In the genomic region with DNA sequence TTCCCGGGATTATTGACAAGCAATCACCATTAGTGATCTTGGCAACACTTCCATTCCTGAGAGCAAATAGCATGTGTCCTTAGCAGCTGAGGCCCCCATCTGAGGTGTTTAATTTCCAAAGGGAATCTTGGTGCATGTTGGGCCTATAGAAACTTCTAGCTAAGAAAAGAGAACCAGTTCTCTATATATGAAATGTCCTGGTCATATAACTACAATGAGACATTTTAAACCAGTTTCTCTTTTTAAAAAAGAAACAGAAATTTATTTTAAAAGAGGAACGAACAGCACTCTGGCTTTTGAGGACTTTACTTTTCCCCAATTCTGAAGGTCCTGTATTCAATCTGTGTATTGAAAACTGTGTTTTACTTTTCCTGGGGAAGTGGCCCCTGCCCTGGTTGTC, we compare ENCODE assay signal across 28 cellular contexts.
"Had no signal": no experiment of that assay in that cellular context is flagged by ENCODE, and none has a peak within 500 bp of the region (broad histone marks: within the 10 kb centered on the region; RNA-seq: fewer than 3 reads in every experiment).

No MANE protein-coding gene starts in this region.

- ATAC-seq: gastroesophageal sphincter; left cardiac atrium; naive thymus-derived CD8-positive, alpha-beta T cell; right cardiac atrium; stimulated activated effector memory CD8-positive, alpha-beta T cell treated with anti-CD3 and anti-CD28 coated beads, Interleukin-12 subunit alpha, Interleukin-12 subunit beta, amount 100 ng/mL, for 72 hours; T-helper 17 cell; upper lobe of right lung; WTC11 had no signal

- H3K4me3 Mint-ChIP-seq: activated CD4-positive, alpha-beta memory T cell treated with anti-CD3 and anti-CD28 coated beads, Interleukin-2, amount 10 ng/mL, durations not matched to agents 7 days and 5 days; activated CD4-positive, alpha-beta T cell treated with anti-CD3 and anti-CD28 coated beads, Interleukin-2, amount 10 ng/mL, durations not matched to agents 7 days and 5 days; activated T-cell treated with anti-CD3 and anti-CD28 coated beads, Interleukin-2, amount 50 U/mL, for 24 hours; memory B cell; naive thymus-derived CD8-positive, alpha-beta T cell; neural crest cell; stimulated activated effector memory CD8-positive, alpha-beta T cell treated with anti-CD3 and anti-CD28 coated beads, Interleukin-12 subunit alpha, Interleukin-12 subunit beta, amount 100 ng/mL, for 72 hours; T-helper 17 cell; WTC11 had no signal

- H3K36me3 Mint-ChIP-seq: memory B cell; naive thymus-derived CD8-positive, alpha-beta T cell; stimulated activated effector memory CD8-positive, alpha-beta T cell treated with anti-CD3 and anti-CD28 coated beads, Interleukin-12 subunit alpha, Interleukin-12 subunit beta, amount 100 ng/mL, for 72 hours; WTC11 had no signal

- H3K27ac ChIP-seq: gastroesophageal sphincter, thyroid gland, upper lobe of right lung had no signal

- H3K9me3 Mint-ChIP-seq: activated CD4-positive, alpha-beta memory T cell treated with anti-CD3 and anti-CD28 coated beads, Interleukin-2, amount 10 ng/mL, durations not matched to agents 7 days and 5 days; activated T-cell treated with anti-CD3 and anti-CD28 coated beads, Interleukin-2, amount 50 U/mL, for 24 hours; memory B cell; stimulated activated effector memory CD8-positive, alpha-beta T cell treated with anti-CD3 and anti-CD28 coated beads, Interleukin-12 subunit alpha, Interleukin-12 subunit beta, amount 100 ng/mL, for 72 hours; WTC11 had no signal

- H3K9me3 ChIP-seq: gastroesophageal sphincter, stomach, thyroid gland, upper lobe of right lung had no signal

- H3K27ac Mint-ChIP-seq: activated CD4-positive, alpha-beta memory T cell treated with anti-CD3 and anti-CD28 coated beads, Interleukin-2, amount 10 ng/mL, durations not matched to agents 7 days and 5 days; activated CD4-positive, alpha-beta T cell treated with anti-CD3 and anti-CD28 coated beads, Interleukin-2, amount 10 ng/mL, durations not matched to agents 7 days and 5 days; activated T-cell treated with anti-CD3 and anti-CD28 coated beads, Interleukin-2, amount 50 U/mL, for 24 hours; memory B cell; stimulated activated effector memory CD8-positive, alpha-beta T cell treated with anti-CD3 and anti-CD28 coated beads, Interleukin-12 subunit alpha, Interleukin-12 subunit beta, amount 100 ng/mL, for 72 hours; T-helper 17 cell; WTC11 had no signal

- H3K36me3 ChIP-seq: gastroesophageal sphincter, stomach, thyroid gland, upper lobe of right lung had no signal

- H3K4me1 Mint-ChIP-seq: activated CD4-positive, alpha-beta memory T cell treated with anti-CD3 and anti-CD28 coated beads, Interleukin-2, amount 10 ng/mL, durations not matched to agents 7 days and 5 days; neural crest cell; stimulated activated effector memory CD8-positive, alpha-beta T cell treated with anti-CD3 and anti-CD28 coated beads, Interleukin-12 subunit alpha, Interleukin-12 subunit beta, amount 100 ng/mL, for 72 hours; WTC11 had no signal

- H3K27me3 Mint-ChIP-seq: activated CD4-positive, alpha-beta memory T cell treated with anti-CD3 and anti-CD28 coated beads, Interleukin-2, amount 10 ng/mL, durations not matched to agents 7 days and 5 days; activated CD4-positive, alpha-beta T cell treated with anti-CD3 and anti-CD28 coated beads, Interleukin-2, amount 10 ng/mL, durations not matched to agents 7 days and 5 days; activated T-cell treated with anti-CD3 and anti-CD28 coated beads, Interleukin-2, amount 50 U/mL, for 24 hours; memory B cell; naive thymus-derived CD8-positive, alpha-beta T cell; T-helper 17 cell had no signal

- H3K27me3 ChIP-seq: gastroesophageal sphincter, stomach, thyroid gland, upper lobe of right lung had no signal

- H3K4me3 ChIP-seq: gastroesophageal sphincter, stomach, thyroid gland, upper lobe of right lung had no signal

- DNase-seq: activated CD4-positive, alpha-beta memory T cell treated with anti-CD3 and anti-CD28 coated beads, Interleukin-2, amount 10 ng/mL, durations not matched to agents 7 days and 5 days; activated CD4-positive, alpha-beta T cell treated with anti-CD3 and anti-CD28 coated beads for 1 hour; activated CD4-positive, alpha-beta T cell treated with anti-CD3 and anti-CD28 coated beads, Interleukin-2, amount 10 ng/mL, durations not matched to agents 7 days and 5 days; activated CD8-positive, alpha-beta memory T cell treated with anti-CD3 and anti-CD28 coated beads, Interleukin-2, amount 50 U/mL, for 48 hours; activated gamma-delta T cell; activated naive CD4-positive, alpha-beta T cell treated with anti-CD3 and anti-CD28 coated beads, Interleukin-2, amount 50 U/mL, for 16 hours; activated T-cell treated with anti-CD3 and anti-CD28 coated beads, Interleukin-2, amount 50 U/mL, for 24 hours; amygdala; caudate nucleus; cortex of kidney; hippocampal formation; left cardiac atrium; midbrain; naive thymus-derived CD8-positive, alpha-beta T cell; posterior cingulate gyrus; right cardiac atrium; stimulated activated CD4-positive, alpha-beta T cell treated with anti-CD3 and anti-CD28 coated beads, Interleukin-12 subunit alpha, Interleukin-12 subunit beta, amount 100 ng/mL, for 4 hours; stimulated activated CD4-positive, alpha-beta T cell treated with anti-CD3 and anti-CD28 coated beads, Interleukin-4, amount 100 ng/mL, for 24 hours; stomach; T-helper 17 cell; T1000; thyroid gland; upper lobe of right lung had no signal

- H3K4me1 ChIP-seq: gastroesophageal sphincter, thyroid gland had no signal
